ENCODE assay signal across 8 cellular contexts in genomic region chr14:61503167-61503801, GRCh38.
A peak's percentile ranks its signal among the peaks of the same experiment; 100 is the strongest.
DNase-seq lines count a peak whose midpoint lies in the region; ATAC-seq, FAIRE-seq and TF ChIP-seq lines count a peak whose summit lies in the region.

No MANE protein-coding gene starts in this region.

- H3K9ac ChIP-seq in liver (ENCODE audit: low read depth in 1 of 2, low read length in 2 of 2) (peak overlapping the region in 1 of 2 donors; percentile 1), HepG2 (ENCODE audit: insufficient read depth, low read depth, low read length) (no peak overlapping the region)

- DNase-seq in HepG2 (ENCODE audit: low spot score) (no peak), hepatocyte (ENCODE audit: low spot score) (no peak), NCI-H82 treated with DMSO at 0.1 percent for 48 hours (lab: John Stamatoyannopoulos, UW; ENCODE audit: unreplicated experiment) (no peak), SKM-1 treated with dmso at 0.1 percent for 144 hours (lab: John Stamatoyannopoulos, UW; ENCODE audit: unreplicated experiment) (no peak)
- DNase-seq in activated CD8-positive, alpha-beta memory T cell treated with anti-CD3 and anti-CD28 coated beads, Interleukin-2, amount 50 U/mL, for 4 hours: peak; percentile 60
- DNase-seq in stimulated activated naive CD8-positive, alpha-beta T cell treated with anti-CD3 and anti-CD28 coated beads, Interleukin-15, amount 100 ng/mL, for 72 hours: peak; percentile 57 to 87

- H3K4me3 ChIP-seq in liver (ENCODE audit: low read depth in 1 of 3, low read length in 3 of 3) (no peak overlapping the region), HepG2 (replicated peaks in 1 of 3; ENCODE audit: insufficient read depth in 1 of 3, low read depth in 2 of 3, low read length in 3 of 3) (no peak overlapping the region), hepatocyte (no peak overlapping the region)

- intact Hi-C loops in HepG2 (cut with micrococcal nuclease; ENCODE audit: unreplicated experiment): no loop called here

- BruUV-seq in HepG2 (replicated peaks; lab: Mats Ljungman, UMichigan): no TSS peak

- peaks cover 0 to 4% of the 10 kb centered on the region in 2 donors for H3K9me3 Mint-ChIP-seq in stimulated activated naive CD8-positive, alpha-beta T cell treated with anti-CD3 and anti-CD28 coated beads, Interleukin-15, amount 100 ng/mL, for 72 hours

- no peak for TF ChIP-seq EP300 in HepG2 (IDR thresholded peaks at IDR 0.05; ENCODE audit: low read depth in 2 of 2, low read length in 2 of 2)
- TF ChIP-seq EP300 in HepG2 (CRISPR knock-in tag; IDR thresholded peaks at IDR 0.05; ENCODE audit: borderline replicate concordance): no peak

- H3K4me3 Mint-ChIP-seq in stimulated activated naive CD8-positive, alpha-beta T cell treated with anti-CD3 and anti-CD28 coated beads, Interleukin-15, amount 100 ng/mL, for 72 hours: peak overlapping the region; percentile 76 to 77

- no peak for TF ChIP-seq CTCF in liver (IDR thresholded peaks at IDR 0.05; ENCODE audit: low read depth, low read length, missing input control)
- TF ChIP-seq CTCF in HepG2 (CRISPR knock-in tag; IDR thresholded peaks at IDR 0.05): no peak
- TF ChIP-seq CTCF in hepatocyte (IDR thresholded peaks at IDR 0.05; ENCODE audit: poor library complexity): no peak

- CTCF ChIA-PET in HepG2 (lab: Yijun Ruan, JAX; ENCODE audit: low intra/inter-chr PET ratio, low total read pairs): no interaction called here

- no peaks in the 10 kb centered on the region for H3K27me3 Mint-ChIP-seq in stimulated activated naive CD8-positive, alpha-beta T cell treated with anti-CD3 and anti-CD28 coated beads, Interleukin-15, amount 100 ng/mL, for 72 hours

- POLR2A ChIA-PET in HepG2 (lab: Yijun Ruan, JAX): interaction anchor here (1.1 kb wide), 1 partner anchor 56 kb away, joined by 3 read pairs; no protein-coding TSS in a partner anchor

- no peaks in the 10 kb centered on the region for H3K36me3 ChIP-seq in liver (ENCODE audit: control insufficient read depth in 4 of 4, insufficient read depth in 3 of 4, low read depth in 1 of 4, low read length in 3 of 4)
- no peaks in the 10 kb centered on the region for H3K36me3 ChIP-seq in HepG2 (replicated peaks in 1 of 2; ENCODE audit: control insufficient read depth in 1 of 2, insufficient read depth in 2 of 2, low read length in 2 of 2)
- no peaks in the 10 kb centered on the region for H3K36me3 ChIP-seq in hepatocyte (replicated peaks; ENCODE audit: insufficient read depth, low read depth)

- H3K27ac ChIP-seq in liver (ENCODE audit: low read depth in 1 of 2, low read length in 2 of 2) (peak overlapping the region; percentile 11 to 34), HepG2 (ENCODE audit: extremely low read length, insufficient read depth, low read length) (no peak overlapping the region), hepatocyte (peak overlapping the region; percentile 47)

- TF ChIP-seq RAD21 in liver (IDR thresholded peaks at IDR 0.05) (no peak), HepG2 (CRISPR knock-in tag; IDR thresholded peaks at IDR 0.05) (no peak)

- H3K4me1 Mint-ChIP-seq in stimulated activated naive CD8-positive, alpha-beta T cell treated with anti-CD3 and anti-CD28 coated beads, Interleukin-15, amount 100 ng/mL, for 72 hours: peaks cover 100% of the 10 kb centered on the region

- no peaks in the 10 kb centered on the region for H3K4me1 ChIP-seq in liver (ENCODE audit: control insufficient read depth in 4 of 4, insufficient read depth in 4 of 4, low read length in 3 of 4)
- peaks cover 9% of the 10 kb centered on the region for H3K4me1 ChIP-seq in HepG2 (ENCODE audit: insufficient read depth, low read length)
- H3K4me1 ChIP-seq in hepatocyte (ENCODE audit: insufficient read depth): no peaks in the 10 kb centered on the region

- no peak for ATAC-seq in HepG2
- peak; percentile 86 for ATAC-seq in HG03439 (IDR thresholded peaks at IDR 0.05; ENCODE audit: unreplicated experiment)
- ATAC-seq in stimulated activated naive CD8-positive, alpha-beta T cell treated with anti-CD3 and anti-CD28 coated beads, Interleukin-15, amount 100 ng/mL, for 72 hours: peak; percentile 93

- H3K4me2 ChIP-seq in HepG2 (ENCODE audit: low read depth, low read length) (no peak overlapping the region), hepatocyte (no peak overlapping the region)

- H3K27me3 ChIP-seq in liver (ENCODE audit: control insufficient read depth in 4 of 4, insufficient read depth in 4 of 4, low read length in 3 of 4): no peaks in the 10 kb centered on the region
- H3K27me3 ChIP-seq in HepG2 (ENCODE audit: control insufficient read depth in 1 of 2, insufficient read depth in 2 of 2, low read length in 2 of 2): no peaks in the 10 kb centered on the region
- no peaks in the 10 kb centered on the region for H3K27me3 ChIP-seq in hepatocyte

- TF ChIP-seq POLR2A in HepG2 (IDR thresholded peaks at IDR 0.05; ENCODE audit: insufficient read depth in 1 of 2, low read depth in 2 of 2, low read length in 2 of 2): no peak

- peak overlapping the region; percentile 97 to 98 for H3K27ac Mint-ChIP-seq in stimulated activated naive CD8-positive, alpha-beta T cell treated with anti-CD3 and anti-CD28 coated beads, Interleukin-15, amount 100 ng/mL, for 72 hours

- H2AFZ ChIP-seq in HepG2 (ENCODE audit: low read length): no peak overlapping the region
- no peak overlapping the region for H2AFZ ChIP-seq in hepatocyte

- FAIRE-seq in HepG2 (lab: Jason Lieb, UNC): no peak

- H3K9me2 ChIP-seq in hepatocyte (replicated peaks; ENCODE audit: insufficient read depth): no peaks in the 10 kb centered on the region

- 76% methylated on average over 7 of the region's 7 CpGs for WGBS in liver
- WGBS in HepG2 (ENCODE audit: low lambda C conversion rate): 95% methylated on average over 7 of the region's 7 CpGs
- 89% methylated on average over 7 of the region's 7 CpGs for WGBS in hepatocyte (ENCODE audit: low lambda C conversion rate, missing lambda C conversion rate)

- no peaks in the 10 kb centered on the region for H3K79me2 ChIP-seq in HepG2 (ENCODE audit: insufficient read depth, low read length)
- no peaks in the 10 kb centered on the region for H3K79me2 ChIP-seq in hepatocyte

- no peaks in the 10 kb centered on the region for H4K20me1 ChIP-seq in HepG2 (ENCODE audit: insufficient read depth, low read length)
- H4K20me1 ChIP-seq in hepatocyte (ENCODE audit: insufficient read depth, poor library complexity, severe bottlenecking): no peaks in the 10 kb centered on the region

- in situ Hi-C loops in HepG2 (cut with HindIII; ENCODE audit: extremely low pct_ligation_motif_present, low pct_unique_long_range_greater_than_20kb): no loop called here

- no peaks in the 10 kb centered on the region for H3K9me3 ChIP-seq in liver (ENCODE audit: control insufficient read depth in 4 of 4, low read length in 3 of 4)
- H3K9me3 ChIP-seq in HepG2 (ENCODE audit: low read length): no peaks in the 10 kb centered on the region
- no peaks in the 10 kb centered on the region for H3K9me3 ChIP-seq in hepatocyte (ENCODE audit: low read depth)

TF ChIP-seq in liver, 16 proteins besides CTCF, POLR2A, EP300 and RAD21 (continues in another document):
- TF ChIP-seq NR2F2 (IDR thresholded peaks at IDR 0.05) (no peak), TAF1 (conservative IDR thresholded peaks at IDR 0.05) (no peak), FOXA2 (IDR thresholded peaks at IDR 0.05) (no peak), EGR1 (IDR thresholded peaks at IDR 0.05; ENCODE audit: low read depth in 2 of 2) (no peak)

TF ChIP-seq in HepG2, 621 proteins besides CTCF, POLR2A, EP300 and RAD21 (continues in another document):
- TF ChIP-seq ZNF501 (CRISPR knock-in tag; IDR thresholded peaks at IDR 0.05): no peak
- no peak for TF ChIP-seq ZNF234 (CRISPR knock-in tag; conservative IDR thresholded peaks at IDR 0.05)
- TF ChIP-seq PCBP2 (optimal IDR thresholded peaks at IDR 0.05; ENCODE audit: low read depth, low read length, poor library complexity, severe bottlenecking): no peak
- no peak for TF ChIP-seq HMGXB4 (CRISPR knock-in tag; IDR thresholded peaks at IDR 0.05; ENCODE audit: borderline replicate concordance in 1 of 2, low read depth in 1 of 2)
- no peak for TF ChIP-seq SKIL (CRISPR knock-in tag; IDR thresholded peaks at IDR 0.05; ENCODE audit: borderline replicate concordance)

Comparison
In these comparisons a context has a peak if more than half of its experiments do, and no peak if none do; other contexts are left out.
1. DNase-seq: peak in activated CD8-positive, alpha-beta memory T cell treated with anti-CD3 and anti-CD28 coated beads, Interleukin-2, amount 50 U/mL, for 4 hours (single experiment) and stimulated activated naive CD8-positive, alpha-beta T cell treated with anti-CD3 and anti-CD28 coated beads, Interleukin-15, amount 100 ng/mL, for 72 hours (2 of 2); none in HepG2 (single experiment), hepatocyte (single experiment), NCI-H82 treated with DMSO at 0.1 percent for 48 hours (single experiment) and SKM-1 treated with dmso at 0.1 percent for 144 hours (single experiment).